In the genomic region with DNA sequence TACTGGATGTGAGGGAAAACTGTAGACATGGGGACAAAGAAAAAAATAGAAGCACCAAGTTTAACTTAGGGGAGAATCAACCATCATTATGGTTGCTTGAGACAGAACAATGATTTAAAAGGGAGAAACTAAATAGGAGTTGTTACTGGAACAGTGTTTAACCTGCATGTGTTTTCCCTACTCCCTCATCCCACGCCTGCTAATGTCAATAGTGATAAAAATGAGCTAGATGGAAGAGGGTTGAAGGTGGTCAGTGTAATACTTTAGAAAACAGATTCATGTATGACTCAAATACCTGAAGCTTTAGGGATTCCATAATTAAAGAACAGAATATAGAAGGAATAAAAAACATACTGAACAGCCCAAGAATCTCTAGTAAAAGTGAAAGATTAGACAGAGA, we compare ENCODE assay signal across 22 cellular contexts. TPM values are rescaled to one million over a fixed set of nuclear protein-coding genes. Genes with fewer than 3 reads are reported as not detected.
DNase-seq lines count a peak whose midpoint lies in the region; ATAC-seq, FAIRE-seq and TF ChIP-seq lines count a peak whose summit lies in the region.
"Had no signal": no experiment of that assay in that cellular context is flagged by ENCODE, and none has a peak within 500 bp of the region (broad histone marks: within the 10 kb centered on the region; RNA-seq: fewer than 3 reads in every experiment).

No MANE protein-coding gene starts in this region.

- H3K36me3 ChIP-seq in heart right ventricle, result no peaks in the 10 kb centered on the region
- H3K36me3 ChIP-seq: BE2C had no signal

- H3K27me3 ChIP-seq in heart right ventricle, result no peaks in the 10 kb centered on the region
- H3K27me3 ChIP-seq in right cardiac atrium (ENCODE audit: control insufficient read depth, insufficient read depth), result no peaks in the 10 kb centered on the region
- H3K27me3 ChIP-seq: BE2C had no signal

- H3K4me1 ChIP-seq in heart right ventricle (peaks cover 0 to 49% (median 7%) of the 10 kb centered on the region in 9 donors), right cardiac atrium (ENCODE audit: control insufficient read depth, insufficient read depth, low read length) (no peaks in the 10 kb centered on the region)
- H3K4me1 ChIP-seq: BE2C had no signal

- peak overlapping the region; percentile 12 to 79 (median 61) for H3K27ac ChIP-seq in heart right ventricle
- H3K27ac ChIP-seq in right cardiac atrium (ENCODE audit: low read length), result peak overlapping the region; percentile 97
- H3K27ac ChIP-seq: HL-60 had no signal

- peak overlapping the region; percentile 11 for H3K4me3 Mint-ChIP-seq in nephron progenitor cell
- H3K4me3 Mint-ChIP-seq: CD4-positive, CD25-positive, alpha-beta regulatory T cell; CD8-positive, alpha-beta memory T cell; H9 had no signal

- H3K36me3 Mint-ChIP-seq in nephron progenitor cell (ENCODE audit: low read depth), result no peaks in the 10 kb centered on the region
- H3K36me3 Mint-ChIP-seq: CD4-positive, CD25-positive, alpha-beta regulatory T cell; CD8-positive, alpha-beta memory T cell had no signal

- FAIRE-seq in HTR-8/SVneo (lab: Jason Lieb, UNC), result peak; percentile 59
- FAIRE-seq: D721Med, G401.6, GM12891, GM19239, H1 had no signal

- no peaks in the 10 kb centered on the region for H3K9me3 Mint-ChIP-seq in nephron progenitor cell
- H3K9me3 Mint-ChIP-seq: H9 had no signal

- H3K27me3 Mint-ChIP-seq in nephron progenitor cell (ENCODE audit: low read depth, poor library complexity), result no peaks in the 10 kb centered on the region
- H3K27me3 Mint-ChIP-seq: CD4-positive, CD25-positive, alpha-beta regulatory T cell; CD8-positive, alpha-beta memory T cell had no signal

- no peak for DNase-seq in heart right ventricle
- DNase-seq in left ventricle myocardium superior, result no peak
- no peak for DNase-seq in HTR-8/SVneo (ENCODE audit: insufficient read length, low spot score)
- no peak for DNase-seq in right cardiac atrium
- DNase-seq in nephron progenitor cell, result no peak
- no peak for DNase-seq in SIG-M5 (lab: John Stamatoyannopoulos, UW)
- no peak for DNase-seq in COLO829 (ENCODE audit: low spot score)
- DNase-seq: ACHN; BE2C; C1 segment of cervical spinal cord; Caco-2; CD4-positive, CD25-positive, alpha-beta regulatory T cell; CD8-positive, alpha-beta memory T cell; H9; IMR-90 had no signal

- intact Hi-C loops in heart right ventricle (cut with DNase I) (loop anchor here in 3 of 10 donors (5.0 to 10.0 kb wide), 2 partner anchors 47 to 51 kb away; no protein-coding TSS in a partner anchor), left ventricle myocardium superior (cut with micrococcal nuclease) (no loop called here), right cardiac atrium (cut with DNase I) (loop anchor here in 1 of 4 donors (10.0 kb wide), 1 partner anchor 47 kb away; no protein-coding TSS in a partner anchor)

- peak overlapping the region; percentile 61 for H3K27ac Mint-ChIP-seq in nephron progenitor cell
- H3K27ac Mint-ChIP-seq: CD4-positive, CD25-positive, alpha-beta regulatory T cell; CD8-positive, alpha-beta memory T cell; H9 had no signal

- H3K4me3 ChIP-seq in heart right ventricle (no peak overlapping the region), right cardiac atrium (ENCODE audit: low read length) (no peak overlapping the region)

- H3K9me3 ChIP-seq in heart right ventricle, result no peaks in the 10 kb centered on the region
- no peaks in the 10 kb centered on the region for H3K9me3 ChIP-seq in right cardiac atrium (ENCODE audit: control insufficient read depth, low read length)
- H3K9me3 ChIP-seq: BE2C, Caco-2 had no signal

- peaks cover 17% of the 10 kb centered on the region for H3K4me1 Mint-ChIP-seq in nephron progenitor cell
- H3K4me1 Mint-ChIP-seq: CD4-positive, CD25-positive, alpha-beta regulatory T cell; CD8-positive, alpha-beta memory T cell; H9 had no signal

- WGBS in heart right ventricle, 2 donors, result 44 to 71% methylated on average over 1 of the region's 1 CpG
- WGBS in right cardiac atrium, result 76% methylated on average over 1 of the region's 1 CpG

- TF ChIP-seq CTCF in heart right ventricle (IDR thresholded peaks at IDR 0.05) (no peak), nephron progenitor cell (IDR thresholded peaks at IDR 0.05) (no peak)

- ATAC-seq in heart right ventricle (peak in 2 of 8 donors; percentile 4 to 13), left ventricle myocardium superior (no peak), right cardiac atrium (no peak)

RNA-seq across cellular contexts. Expression of a gene that starts 52.5 kb away (rescaled TPM):
- total RNA-seq in heart right ventricle (100 to 1,000 TPM in 2 of 10 donors, 10 to 100 TPM in 8; 36.2 to 104 (median 55.5) TPM), left ventricle myocardium superior (95.3 TPM), right cardiac atrium (10 to 100 TPM; 32.7 to 87.4 (median 62.3) TPM)
- polyA plus RNA-seq in heart right ventricle (10 to 100 TPM; 25.4 to 27.7 TPM), right cardiac atrium (36.2 TPM)
- total RNA-seq: CD4-positive, CD25-positive, alpha-beta regulatory T cell; CD8-positive, alpha-beta memory T cell; H9; HT1080 had no signal
- polyA plus RNA-seq: CD4-positive, CD25-positive, alpha-beta regulatory T cell; CD8-positive, alpha-beta memory T cell had no signal
